ENCODE assay signal across 9 cellular contexts in the genomic region with DNA sequence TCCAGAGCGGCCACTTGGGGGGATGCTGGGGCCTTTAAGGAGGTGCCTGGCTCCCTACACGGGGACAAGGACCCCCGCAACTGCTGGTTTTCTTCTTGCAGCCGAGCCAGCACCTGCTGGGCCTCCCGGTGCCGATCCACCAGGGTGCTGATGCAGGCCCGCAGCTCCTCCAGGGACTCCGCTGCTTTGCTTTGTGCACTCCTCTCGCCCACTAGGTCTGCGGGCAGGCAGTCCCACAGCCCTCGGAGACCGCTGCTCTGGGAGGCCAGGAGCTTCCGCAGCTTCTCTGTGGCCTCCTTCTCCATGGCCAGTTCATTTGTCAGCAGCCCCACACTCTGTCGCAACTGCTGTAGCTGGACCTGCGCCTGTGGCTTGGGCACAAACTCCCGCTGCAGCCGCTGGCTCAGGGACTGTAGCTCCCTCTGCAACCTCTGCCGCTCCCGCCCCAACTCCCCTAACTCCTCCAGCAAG. TPM values are rescaled to one million over a fixed set of nuclear protein-coding genes. Genes with fewer than 3 reads are reported as not detected.
DNase-seq lines count a peak whose midpoint lies in the region; ATAC-seq and TF ChIP-seq lines count a peak whose summit lies in the region.
"Had no signal": no experiment of that assay in that cellular context is flagged by ENCODE, and none has a peak within 500 bp of the region (broad histone marks: within the 10 kb centered on the region; RNA-seq: fewer than 3 reads in every experiment).

No MANE protein-coding gene starts in this region.

- H3K4me1 Mint-ChIP-seq in activated CD4-positive, alpha-beta memory T cell treated with anti-CD3 and anti-CD28 coated beads for 36 hours (ENCODE audit: low read depth), result peaks cover 14% of the 10 kb centered on the region
- H3K4me1 Mint-ChIP-seq in glutamatergic neuron (ENCODE audit: low read depth, unreplicated experiment), result peaks cover 8% of the 10 kb centered on the region

- POLR2A ChIA-PET in activated CD4-positive, alpha-beta memory T cell treated with anti-CD3 and anti-CD28 coated beads for 36 hours (lab: Charles Lee), result interaction anchor here (0.5 to 3.2 kb wide), 3 partner anchors 14 to 92 kb away, joined by 3 to 20 read pairs (median 6); a partner anchor contains a TSS

- DNase-seq in C1 segment of cervical spinal cord (lab: John Stamatoyannopoulos, UW) (peak in 10 of 14 donors; percentile 45 to 79 (median 63)), glutamatergic neuron (peak; percentile 22), occipital lobe (lab: John Stamatoyannopoulos, UW) (peak; percentile 41), putamen (ENCODE audit: low spot score) (no peak)
- no peak for DNase-seq in activated CD4-positive, alpha-beta memory T cell treated with anti-CD3 and anti-CD28 coated beads for 36 hours
- DNase-seq: NCI-H1048 had no signal

- H3K4me3 Mint-ChIP-seq in activated CD4-positive, alpha-beta memory T cell treated with anti-CD3 and anti-CD28 coated beads for 36 hours, result peak overlapping the region; percentile 70
- H3K4me3 Mint-ChIP-seq in glutamatergic neuron (ENCODE audit: unreplicated experiment), result peak overlapping the region; percentile 78

- H3K27ac Mint-ChIP-seq in activated CD4-positive, alpha-beta memory T cell treated with anti-CD3 and anti-CD28 coated beads for 36 hours, result no peak overlapping the region
- H3K27ac Mint-ChIP-seq in glutamatergic neuron (ENCODE audit: unreplicated experiment), result no peak overlapping the region

- CTCF ChIA-PET in activated CD4-positive, alpha-beta memory T cell treated with anti-CD3 and anti-CD28 coated beads for 36 hours (lab: Charles Lee), result interaction anchor here (0.6 to 3.5 kb wide), 8 partner anchors 12 to 107 kb away, joined by 3 to 35 read pairs (median 4); a partner anchor contains a TSS

- H3K36me3 Mint-ChIP-seq in activated CD4-positive, alpha-beta memory T cell treated with anti-CD3 and anti-CD28 coated beads for 36 hours, result no peaks in the 10 kb centered on the region
- peaks cover 5% of the 10 kb centered on the region for H3K36me3 Mint-ChIP-seq in glutamatergic neuron (ENCODE audit: unreplicated experiment)

- no peaks in the 10 kb centered on the region for H3K9me3 Mint-ChIP-seq in activated CD4-positive, alpha-beta memory T cell treated with anti-CD3 and anti-CD28 coated beads for 36 hours
- no peaks in the 10 kb centered on the region for H3K9me3 Mint-ChIP-seq in glutamatergic neuron (ENCODE audit: unreplicated experiment)

- no peak for TF ChIP-seq CTCF in glutamatergic neuron (IDR thresholded peaks at IDR 0.05; ENCODE audit: partially characterized antibody, unreplicated experiment)

- intact Hi-C loops in activated CD4-positive, alpha-beta memory T cell treated with anti-CD3 and anti-CD28 coated beads for 36 hours (cut with micrococcal nuclease), result no loop called here

- no peaks in the 10 kb centered on the region for H3K27me3 Mint-ChIP-seq in activated CD4-positive, alpha-beta memory T cell treated with anti-CD3 and anti-CD28 coated beads for 36 hours
- H3K27me3 Mint-ChIP-seq in glutamatergic neuron (ENCODE audit: unreplicated experiment), result peaks cover 14% of the 10 kb centered on the region

- ATAC-seq in GM21723 (IDR thresholded peaks at IDR 0.05; ENCODE audit: unreplicated experiment) (no peak), HG03469 (IDR thresholded peaks at IDR 0.05; ENCODE audit: unreplicated experiment) (no peak), GM21515 (IDR thresholded peaks at IDR 0.05; ENCODE audit: unreplicated experiment) (no peak)

RNA-seq across cellular contexts. Expression of a gene that starts 13.2 kb away (rescaled TPM):
- total RNA-seq in activated CD4-positive, alpha-beta memory T cell treated with anti-CD3 and anti-CD28 coated beads for 36 hours, result under 1 TPM; 0.24 to 0.36 TPM
- total RNA-seq in glutamatergic neuron (ENCODE audit: unreplicated experiment) (2.1 TPM), occipital lobe (0.62 TPM)

RNA-seq across cellular contexts. Expression of a gene that starts 13.6 kb away (rescaled TPM):
- total RNA-seq in activated CD4-positive, alpha-beta memory T cell treated with anti-CD3 and anti-CD28 coated beads for 36 hours, result 10 to 100 TPM; 17.8 to 17.9 TPM
- total RNA-seq in glutamatergic neuron (ENCODE audit: unreplicated experiment) (20.3 TPM), occipital lobe (5.0 TPM)

RNA-seq across cellular contexts. Expression of a gene that starts 27.0 kb away (rescaled TPM):
- 1 to 10 TPM; 2.8 to 3.8 TPM for total RNA-seq in activated CD4-positive, alpha-beta memory T cell treated with anti-CD3 and anti-CD28 coated beads for 36 hours
- 2.4 TPM for total RNA-seq in glutamatergic neuron (ENCODE audit: unreplicated experiment)
- 2.7 TPM for total RNA-seq in occipital lobe

RNA-seq across cellular contexts. Expression of a gene that starts 37.4 kb away (rescaled TPM):
- 1 to 10 TPM; 1.0 to 1.1 TPM for total RNA-seq in activated CD4-positive, alpha-beta memory T cell treated with anti-CD3 and anti-CD28 coated beads for 36 hours
- 1.1 TPM for total RNA-seq in glutamatergic neuron (ENCODE audit: unreplicated experiment)
- 1.4 TPM for total RNA-seq in occipital lobe

RNA-seq across cellular contexts. Expression of a gene that starts 46.1 kb away (rescaled TPM):
- 10 to 100 TPM; 22.8 to 25.6 TPM for total RNA-seq in activated CD4-positive, alpha-beta memory T cell treated with anti-CD3 and anti-CD28 coated beads for 36 hours
- total RNA-seq in glutamatergic neuron (ENCODE audit: unreplicated experiment) (24.7 TPM), occipital lobe (30.9 TPM)

Comparison
In these comparisons a context has a peak if more than half of its experiments do, and no peak if none do; other contexts are left out.
1. DNase-seq: peak in C1 segment of cervical spinal cord (10 of 14), glutamatergic neuron (single experiment) and occipital lobe (single experiment); none in activated CD4-positive, alpha-beta memory T cell treated with anti-CD3 and anti-CD28 coated beads for 36 hours (single experiment) and putamen (single experiment).